ENCODE assay signal across 9 cellular contexts in the genomic region with DNA sequence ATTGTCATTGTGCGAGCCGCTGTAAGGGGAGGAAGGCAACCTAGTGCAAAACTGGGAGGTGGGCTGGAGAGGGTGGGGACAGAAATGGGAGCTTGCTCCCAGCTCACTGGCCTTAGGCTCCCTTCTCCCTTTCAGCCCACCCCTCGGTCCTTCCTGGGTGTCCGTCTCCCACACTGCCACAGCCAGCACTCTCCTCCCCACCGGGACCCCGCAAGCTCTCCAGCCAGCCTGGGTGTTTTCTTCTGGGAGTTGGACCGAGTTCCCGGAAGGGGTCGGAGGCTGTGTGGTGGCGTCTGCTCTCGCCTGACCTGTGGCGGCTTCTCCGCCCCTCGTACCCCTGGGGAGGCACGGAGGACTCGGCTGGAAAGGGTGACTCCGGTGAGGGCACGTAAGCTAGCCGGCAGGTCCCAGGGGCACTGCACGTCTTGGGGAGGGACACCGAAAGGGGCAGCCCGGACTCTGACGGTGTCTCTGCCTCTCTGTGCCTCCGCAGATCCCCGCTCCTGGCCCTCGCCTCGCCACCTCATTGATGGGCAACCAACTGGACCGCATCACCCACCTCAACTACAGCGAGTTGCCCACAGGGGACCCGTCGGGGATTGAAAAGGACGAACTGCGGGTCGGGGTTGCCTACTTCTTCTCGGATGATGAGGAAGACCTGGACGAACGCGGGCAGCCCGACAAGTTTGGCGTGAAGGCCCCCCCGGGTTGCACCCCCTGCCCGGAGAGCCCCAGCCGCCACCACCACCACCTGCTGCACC. TPM values are rescaled to one million over a fixed set of nuclear protein-coding genes. Genes with fewer than 3 reads are reported as not detected.
DNase-seq lines count a peak whose midpoint lies in the region; TF ChIP-seq lines count a peak whose summit lies in the region.
"Had no signal": no experiment of that assay in that cellular context is flagged by ENCODE, and none has a peak within 500 bp of the region (broad histone marks: within the 10 kb centered on the region; RNA-seq: fewer than 3 reads in every experiment).

No MANE protein-coding gene starts in this region.

- 4 to 15% (median 8%) methylated on average over 26 to 43 of the region's 43 CpGs for WGBS in spleen, 5 donors

- no peak overlapping the region for H3K27ac ChIP-seq in spleen

- TF ChIP-seq CTCF in astrocyte of the cerebellum (IDR thresholded peaks at IDR 0.05; ENCODE audit: low read depth, low read length, missing control alignments) (no peak), spleen (IDR thresholded peaks at IDR 0.05 in 8 of 11, conservative IDR thresholded peaks at IDR 0.05 in 3 of 11) (no peak)

- H3K4me1 ChIP-seq in spleen = peaks cover 0 to 35% (median 19%) of the 10 kb centered on the region in 6 donors

- H3K27me3 ChIP-seq in spleen (replicated peaks in 1 of 7) = peaks cover 0 to 87% (median 45%) of the 10 kb centered on the region in 7 donors

- H3K36me3 ChIP-seq in spleen = no peaks in the 10 kb centered on the region

- no peak for TF ChIP-seq POLR2A in spleen (IDR thresholded peaks at IDR 0.05)

- H3K4me3 ChIP-seq in astrocyte of the cerebellum (ENCODE audit: low read depth, low read length) (peak overlapping the region; percentile 55), spleen (peak overlapping the region in 6 of 8 donors; percentile 6 to 59 (median 34))

- peak; percentile 68 for DNase-seq in DMS53 (lab: John Stamatoyannopoulos, UW)
- DNase-seq in DMS53 treated with DMSO at 0.1 percent for 48 hours (lab: John Stamatoyannopoulos, UW; ENCODE audit: unreplicated experiment) = no peak
- no peak for DNase-seq in astrocyte of the cerebellum (ENCODE audit: low read depth)
- DNase-seq in islet precursor cell = peak; percentile 63
- no peak for DNase-seq in spleen
- no peak for DNase-seq in AML-193 (lab: John Stamatoyannopoulos, UW)
- no peak for DNase-seq in RPMI8226
- DNase-seq in glomerular visceral epithelial cell (ENCODE audit: extremely low spot score) = no peak

- in situ Hi-C loops in astrocyte of the cerebellum (cut with HindIII; ENCODE audit: low sequenced_read_pairs) = no loop called here

- H3K9me3 ChIP-seq in spleen = peaks cover 0 to 7% (median 0%) of the 10 kb centered on the region in 8 donors

- intact Hi-C loops in spleen (cut with DNase I; ENCODE audit: low total_unique reads) = no loop called here

RNA-seq across cellular contexts. Expression of a gene that starts 1.1 kb away (rescaled TPM):
- 1 to 10 TPM in 1 of 7 donors, under 1 TPM in 6; 0.13 to 1.1 (median 0.34) TPM for total RNA-seq in spleen
- under 1 TPM; 0.22 to 0.65 (median 0.29) TPM for polyA plus RNA-seq in spleen
- total RNA-seq: A673 had no signal

Comparison
In these comparisons a context has a peak if more than half of its experiments do, and no peak if none do; other contexts are left out.
1. DNase-seq: peak in DMS53 (single experiment) and islet precursor cell (single experiment); none in DMS53 treated with DMSO at 0.1 percent for 48 hours (single experiment), astrocyte of the cerebellum (single experiment), spleen (single experiment), AML-193 (0 of 2), RPMI8226 (single experiment) and glomerular visceral epithelial cell (single experiment).